ENCODE assay signal across 17 cellular contexts in the genomic region with DNA sequence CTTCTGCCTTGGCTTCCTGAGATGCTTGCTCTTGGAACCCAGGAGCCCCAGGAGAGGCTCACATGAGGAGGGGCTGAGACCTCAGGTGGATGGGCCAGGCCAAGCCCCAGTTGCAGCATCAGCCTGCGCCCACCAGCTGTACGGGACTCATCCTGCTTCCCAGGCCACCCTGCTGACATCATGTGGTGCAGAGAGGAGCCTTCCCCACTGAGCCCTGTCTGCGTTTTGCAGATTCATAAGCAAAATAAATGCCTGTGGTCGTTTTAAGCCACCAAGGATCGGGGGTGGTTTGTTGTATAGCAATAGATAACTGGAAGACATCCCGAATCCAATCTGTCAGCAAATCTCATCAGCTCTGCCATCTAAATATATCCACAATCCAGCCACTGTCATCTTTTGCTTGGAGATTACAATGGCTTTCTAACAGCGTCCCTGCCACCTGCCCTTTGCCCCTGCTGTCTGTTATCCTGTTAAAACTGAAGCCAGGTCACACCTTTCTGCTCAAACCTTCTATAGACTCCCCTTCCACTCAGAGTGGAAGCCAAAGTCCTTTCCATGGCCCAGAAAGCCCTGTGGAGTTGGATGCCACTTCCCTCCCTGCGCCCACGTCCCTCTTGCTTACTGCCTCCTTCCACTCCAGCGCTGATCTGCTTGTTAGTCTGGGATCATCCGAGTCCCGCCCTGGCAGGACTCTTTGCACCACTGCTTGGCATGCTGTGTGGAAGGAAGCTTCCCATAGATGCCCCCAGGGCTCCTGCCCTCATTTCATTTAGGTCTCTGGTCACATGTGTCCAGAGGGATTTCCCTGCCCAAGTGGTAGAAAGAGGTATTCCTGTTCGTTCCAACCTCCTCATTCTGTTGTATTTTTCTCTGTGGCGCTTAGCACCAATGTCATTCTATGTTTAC. TPM values are rescaled to one million over a fixed set of nuclear protein-coding genes. Genes with fewer than 3 reads are reported as not detected.
DNase-seq lines count a peak whose midpoint lies in the region; ATAC-seq and TF ChIP-seq lines count a peak whose summit lies in the region.
"Had no signal": no experiment of that assay in that cellular context is flagged by ENCODE, and none has a peak within 500 bp of the region (broad histone marks: within the 10 kb centered on the region; RNA-seq: fewer than 3 reads in every experiment).

No MANE protein-coding gene starts in this region.

- TF ChIP-seq POLR2A in prostate gland (IDR thresholded peaks at IDR 0.05) = no peak

- H3K9me3 ChIP-seq in SK-N-SH (no peaks in the 10 kb centered on the region), prostate gland (no peaks in the 10 kb centered on the region)
- H3K9me3 ChIP-seq: gastrocnemius medialis, right lobe of liver, thyroid gland had no signal

- no peak overlapping the region for H3K4me3 ChIP-seq in SK-N-SH (ENCODE audit: low read depth in 2 of 2, low read length in 1 of 2)
- H3K4me3 ChIP-seq in prostate gland = no peak overlapping the region
- H3K4me3 ChIP-seq: gastrocnemius medialis, right lobe of liver, thyroid gland had no signal

- H3K27ac ChIP-seq in SK-N-SH (ENCODE audit: low read depth in 2 of 2, low read length in 1 of 2) (no peak overlapping the region), prostate gland (peak overlapping the region; percentile 19 to 44)
- H3K27ac ChIP-seq: gastrocnemius medialis, right lobe of liver, thyroid gland had no signal

- POLR2A ChIA-PET in SK-N-SH (lab: Yijun Ruan, JAX) = no interaction called here

- peaks cover 0 to 23% of the 10 kb centered on the region in 2 experiments; a peak in 1 of 4 replicates for H3K4me1 ChIP-seq in SK-N-SH (ENCODE audit: control insufficient read depth in 1 of 2, insufficient read depth in 2 of 2, low read depth in 1 of 2, low read length in 1 of 2)
- H3K4me1 ChIP-seq in prostate gland (replicated peaks) = peaks cover 14% of the 10 kb centered on the region
- H3K4me1 ChIP-seq: gastrocnemius medialis, right lobe of liver had no signal

- H3K27me3 ChIP-seq in SK-N-SH (ENCODE audit: insufficient read depth) (no peaks in the 10 kb centered on the region; the same call in 1 of the 2 replicates), prostate gland (replicated peaks; ENCODE audit: insufficient read depth) (no peaks in the 10 kb centered on the region)
- H3K27me3 ChIP-seq: right lobe of liver, thyroid gland had no signal

- no peak for ATAC-seq in HG02884 (IDR thresholded peaks at IDR 0.05; ENCODE audit: unreplicated experiment)
- ATAC-seq: activated CD8-positive, alpha-beta T cell treated with anti-CD3 and anti-CD28 coated beads, Interleukin-2, amount 10 ng/mL, durations not matched to agents 7 days and 5 days; gastrocnemius medialis had no signal

- no peaks in the 10 kb centered on the region for H3F3A ChIP-seq in SK-N-SH (replicated peaks; ENCODE audit: insufficient read depth)

- 62% methylated on average over 10 of the region's 14 CpGs for WGBS in SK-N-SH (ENCODE audit: low lambda C conversion rate)
- WGBS in prostate gland = 68% methylated on average over 14 of the region's 14 CpGs

- no peak overlapping the region for H2AFZ ChIP-seq in SK-N-SH (ENCODE audit: low read depth)

- DNase-seq in DMS53 (lab: John Stamatoyannopoulos, UW) (peak; percentile 31), DMS53 treated with DMSO at 0.1 percent for 48 hours (lab: John Stamatoyannopoulos, UW; ENCODE audit: unreplicated experiment) (no peak), SK-N-SH (peak; percentile 46), hepatic stellate cell (ENCODE audit: low spot score) (peak; percentile 53), prostate gland (ENCODE audit: low spot score) (peak; percentile 28), AG08395 (ENCODE audit: low spot score) (no peak), NCI-H748 (lab: John Stamatoyannopoulos, UW; ENCODE audit: unreplicated experiment) (no peak)
- DNase-seq: 8988T; activated CD8-positive, alpha-beta T cell treated with anti-CD3 and anti-CD28 coated beads, Interleukin-2, amount 10 ng/mL, durations not matched to agents 7 days and 5 days; CD4-positive, alpha-beta T cell; cerebellar nuclear complex; gastrocnemius medialis; NCI-H446 treated with DMSO at 0.1 percent for 48 hours; right lobe of liver; thyroid gland had no signal

- no peak overlapping the region for H3K4me2 ChIP-seq in SK-N-SH

- intact Hi-C loops in prostate gland (cut with DNase I) = no loop called here

- H3K79me2 ChIP-seq in SK-N-SH (ENCODE audit: insufficient read depth) = no peaks in the 10 kb centered on the region

- H3K36me3 ChIP-seq in SK-N-SH (replicated peaks in 1 of 2; ENCODE audit: control insufficient read depth in 1 of 2, insufficient read depth in 2 of 2, low read length in 1 of 2) (no peaks in the 10 kb centered on the region), prostate gland (no peaks in the 10 kb centered on the region)
- H3K36me3 ChIP-seq: gastrocnemius medialis, right lobe of liver, thyroid gland had no signal

- H4K20me1 ChIP-seq in SK-N-SH (ENCODE audit: insufficient read depth) = no peaks in the 10 kb centered on the region

- CTCF ChIA-PET in SK-N-SH (lab: Yijun Ruan, JAX) = interaction anchor here (0.6 to 3.0 kb wide), 9 partner anchors 11 to 328 kb away, joined by 3 to 9 read pairs (median 3); a partner anchor contains a TSS

- TF ChIP-seq CTCF in SK-N-SH (IDR thresholded peaks at IDR 0.05) (no peak), prostate gland (IDR thresholded peaks at IDR 0.05) (no peak)

- H3K9ac ChIP-seq in SK-N-SH = no peak overlapping the region

- no peak for TF ChIP-seq RAD21 in SK-N-SH (IDR thresholded peaks at IDR 0.05; ENCODE audit: low read length)

- no peaks in the 10 kb centered on the region for H3K9me2 ChIP-seq in SK-N-SH

- no peak for TF ChIP-seq EP300 in SK-N-SH (IDR thresholded peaks at IDR 0.05; ENCODE audit: borderline replicate concordance in 1 of 2, low read depth in 1 of 2, low read length in 1 of 2)

TF ChIP-seq in SK-N-SH, 30 proteins besides CTCF, POLR2A, EP300 and RAD21:
- TF ChIP-seq, protein P1, sequence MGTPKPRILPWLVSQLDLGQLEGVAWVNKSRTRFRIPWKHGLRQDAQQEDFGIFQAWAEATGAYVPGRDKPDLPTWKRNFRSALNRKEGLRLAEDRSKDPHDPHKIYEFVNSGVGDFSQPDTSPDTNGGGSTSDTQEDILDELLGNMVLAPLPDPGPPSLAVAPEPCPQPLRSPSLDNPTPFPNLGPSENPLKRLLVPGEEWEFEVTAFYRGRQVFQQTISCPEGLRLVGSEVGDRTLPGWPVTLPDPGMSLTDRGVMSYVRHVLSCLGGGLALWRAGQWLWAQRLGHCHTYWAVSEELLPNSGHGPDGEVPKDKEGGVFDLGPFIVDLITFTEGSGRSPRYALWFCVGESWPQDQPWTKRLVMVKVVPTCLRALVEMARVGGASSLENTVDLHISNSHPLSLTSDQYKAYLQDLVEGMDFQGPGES (IDR thresholded peaks at IDR 0.05; ENCODE audit: low read depth, low read length) = no peak
- TF ChIP-seq, protein P2, sequence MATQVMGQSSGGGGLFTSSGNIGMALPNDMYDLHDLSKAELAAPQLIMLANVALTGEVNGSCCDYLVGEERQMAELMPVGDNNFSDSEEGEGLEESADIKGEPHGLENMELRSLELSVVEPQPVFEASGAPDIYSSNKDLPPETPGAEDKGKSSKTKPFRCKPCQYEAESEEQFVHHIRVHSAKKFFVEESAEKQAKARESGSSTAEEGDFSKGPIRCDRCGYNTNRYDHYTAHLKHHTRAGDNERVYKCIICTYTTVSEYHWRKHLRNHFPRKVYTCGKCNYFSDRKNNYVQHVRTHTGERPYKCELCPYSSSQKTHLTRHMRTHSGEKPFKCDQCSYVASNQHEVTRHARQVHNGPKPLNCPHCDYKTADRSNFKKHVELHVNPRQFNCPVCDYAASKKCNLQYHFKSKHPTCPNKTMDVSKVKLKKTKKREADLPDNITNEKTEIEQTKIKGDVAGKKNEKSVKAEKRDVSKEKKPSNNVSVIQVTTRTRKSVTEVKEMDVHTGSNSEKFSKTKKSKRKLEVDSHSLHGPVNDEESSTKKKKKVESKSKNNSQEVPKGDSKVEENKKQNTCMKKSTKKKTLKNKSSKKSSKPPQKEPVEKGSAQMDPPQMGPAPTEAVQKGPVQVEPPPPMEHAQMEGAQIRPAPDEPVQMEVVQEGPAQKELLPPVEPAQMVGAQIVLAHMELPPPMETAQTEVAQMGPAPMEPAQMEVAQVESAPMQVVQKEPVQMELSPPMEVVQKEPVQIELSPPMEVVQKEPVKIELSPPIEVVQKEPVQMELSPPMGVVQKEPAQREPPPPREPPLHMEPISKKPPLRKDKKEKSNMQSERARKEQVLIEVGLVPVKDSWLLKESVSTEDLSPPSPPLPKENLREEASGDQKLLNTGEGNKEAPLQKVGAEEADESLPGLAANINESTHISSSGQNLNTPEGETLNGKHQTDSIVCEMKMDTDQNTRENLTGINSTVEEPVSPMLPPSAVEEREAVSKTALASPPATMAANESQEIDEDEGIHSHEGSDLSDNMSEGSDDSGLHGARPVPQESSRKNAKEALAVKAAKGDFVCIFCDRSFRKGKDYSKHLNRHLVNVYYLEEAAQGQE (IDR thresholded peaks at IDR 0.05; ENCODE audit: low read depth, low read length) = no peak
- TF ChIP-seq, protein P3, sequence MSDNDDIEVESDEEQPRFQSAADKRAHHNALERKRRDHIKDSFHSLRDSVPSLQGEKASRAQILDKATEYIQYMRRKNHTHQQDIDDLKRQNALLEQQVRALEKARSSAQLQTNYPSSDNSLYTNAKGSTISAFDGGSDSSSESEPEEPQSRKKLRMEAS (IDR thresholded peaks at IDR 0.05; ENCODE audit: low read depth) = no peak

RNA-seq across cellular contexts. Expression of a gene that starts 24.0 kb away (rescaled TPM):
- polyA plus RNA-seq in SK-N-SH (2012; rRNA removed) = not detected in 2 replicates
- polyA plus RNA-seq in SK-N-SH (2012; cell fraction: cytosol; rRNA removed) = not detected in 2 replicates
- not detected in 2 replicates for polyA plus RNA-seq in SK-N-SH (2012; cell fraction: nucleus; rRNA removed)
- total RNA-seq in prostate gland = not detected
- total RNA-seq: activated CD8-positive, alpha-beta T cell treated with anti-CD3 and anti-CD28 coated beads, Interleukin-2, amount 10 ng/mL, durations not matched to agents 7 days and 5 days; CD4-positive, alpha-beta T cell; gastrocnemius medialis; OCI-LY7; right lobe of liver; thyroid gland had no signal

RNA-seq across cellular contexts. Expression of a gene that starts 38.9 kb away (rescaled TPM):
- polyA plus RNA-seq in SK-N-SH (2012; rRNA removed) = 56.5 and 59.5 TPM in 2 replicates
- 32.2 and 37.6 TPM in 2 replicates for polyA plus RNA-seq in SK-N-SH (2012; cell fraction: cytosol; rRNA removed)
- 136 and 141 TPM in 2 replicates for polyA plus RNA-seq in SK-N-SH (2012; cell fraction: nucleus; rRNA removed)
- 10 to 100 TPM; 64.2 to 80.2 TPM for total RNA-seq in prostate gland

Comparison
In these comparisons a context has a peak if more than half of its experiments do, and no peak if none do; other contexts are left out.
1. DNase-seq: peak in DMS53 (single experiment), SK-N-SH (single experiment), hepatic stellate cell (single experiment) and prostate gland (single experiment); none in DMS53 treated with DMSO at 0.1 percent for 48 hours (single experiment), AG08395 (single experiment) and NCI-H748 (single experiment).
2. H3K27ac ChIP-seq: peak in prostate gland (2 of 2); none in SK-N-SH (0 of 2).